In the genomic region with DNA sequence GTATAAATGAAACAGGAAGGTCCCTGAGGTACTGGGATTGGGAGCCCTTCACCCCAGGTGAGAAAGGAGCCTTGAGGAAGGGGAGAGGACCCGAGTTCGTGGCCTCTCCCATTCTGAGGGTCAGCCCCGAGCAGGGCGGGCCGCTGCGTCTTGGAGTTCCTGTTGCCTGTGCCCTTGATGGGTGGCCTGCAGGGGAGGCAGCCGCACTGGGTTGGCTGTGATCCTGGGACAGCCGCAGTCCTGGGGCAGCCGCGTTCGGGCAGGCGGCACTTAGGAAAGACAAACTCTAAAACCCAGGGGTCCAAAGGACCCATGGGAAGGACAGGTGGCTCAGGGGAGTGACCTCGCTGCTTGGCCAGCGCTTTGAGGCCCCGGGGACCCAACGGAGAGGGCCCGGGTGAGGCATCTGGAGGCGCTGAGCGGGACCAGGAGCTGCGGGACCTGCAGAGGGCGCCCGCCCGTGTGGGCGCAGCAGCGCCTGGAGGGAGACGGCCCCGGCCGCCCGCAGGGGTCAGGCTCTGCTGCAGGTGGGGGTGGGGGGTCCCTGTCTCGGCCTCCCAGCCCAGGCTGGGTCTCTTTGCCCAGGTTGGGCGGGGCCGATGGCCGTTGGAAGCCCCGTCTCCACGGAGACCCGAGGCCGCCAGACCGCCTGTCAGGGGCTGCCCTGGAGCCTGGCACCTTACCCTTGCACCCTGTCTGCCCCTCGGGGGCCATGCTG, we compare ENCODE assay signal across 8 cellular contexts.
DNase-seq lines count a peak whose midpoint lies in the region; ATAC-seq and TF ChIP-seq lines count a peak whose summit lies in the region.

No MANE protein-coding gene starts in this region.

- DNase-seq in GM06990 (ENCODE audit: extremely low read depth, insufficient read length) (no peak), RWPE1 (ENCODE audit: low spot score) (no peak), cardiac fibroblast (ENCODE audit: low read depth in 2 of 2) (peak; percentile 29 to 43), left lung (no peak), stomach (peak; percentile 56), NCI-H2171 (lab: John Stamatoyannopoulos, UW) (no peak), NCI-H2171 treated with DMSO at 0.1 percent for 48 hours (lab: John Stamatoyannopoulos, UW) (no peak)

- POLR2A ChIA-PET in RWPE1 (lab: Yijun Ruan, JAX; ENCODE audit: low non-redundant PET): no interaction called here

- TF ChIP-seq CTCF in GM06990 (IDR thresholded peaks at IDR 0.05; ENCODE audit: insufficient read depth, low read length, poor library complexity, severe bottlenecking) (peak; percentile 58), RWPE1 (conservative IDR thresholded peaks at IDR 0.05; ENCODE audit: low read depth) (peak; percentile 40), cardiac fibroblast (IDR thresholded peaks at IDR 0.05; ENCODE audit: low read depth, low read length) (peak; percentile 50), left lung (IDR thresholded peaks at IDR 0.05) (peak in 1 of 2 donors; percentile 41), stomach (IDR thresholded peaks at IDR 0.05) (peak in 4 of 7 experiments; percentile 35 to 62 (median 42))

- ATAC-seq in left lung (peak; percentile 96), HG03135 (IDR thresholded peaks at IDR 0.05; ENCODE audit: unreplicated experiment) (no peak)

- H3K4me3 ChIP-seq in GM06990 (replicated peaks; ENCODE audit: low read depth, low read length) (no peak overlapping the region), cardiac fibroblast (replicated peaks in 1 of 2; ENCODE audit: low read depth in 2 of 2, low read length in 2 of 2) (peak overlapping the region in 1 of 2 donors; percentile 11), left lung (peak overlapping the region in 1 of 2 donors; percentile 11), stomach (peak overlapping the region; percentile 37 to 54 (median 40))

- H3K4me1 ChIP-seq in left lung: peaks cover 3 to 12% of the 10 kb centered on the region in 2 donors
- H3K4me1 ChIP-seq in stomach: peaks cover 0 to 20% (median 13%) of the 10 kb centered on the region in 4 donors

- intact Hi-C loops in left lung (cut with DNase I) (no loop called here), stomach (cut with DNase I; ENCODE audit: low total_unique reads) (no loop called here)

- H3K36me3 ChIP-seq in GM06990 (ENCODE audit: control insufficient read depth, insufficient read depth, low read length) (no peaks in the 10 kb centered on the region), left lung (no peaks in the 10 kb centered on the region), stomach (no peaks in the 10 kb centered on the region)

- CTCF ChIA-PET in RWPE1 (lab: Yijun Ruan, JAX): interaction anchor here (0.6 kb wide), 1 partner anchor 31 kb away, joined by 7 read pairs; no protein-coding TSS in a partner anchor

- H3K9me3 ChIP-seq in left lung (no peaks in the 10 kb centered on the region), stomach (no peaks in the 10 kb centered on the region)

- no peak overlapping the region for H3K27ac ChIP-seq in RWPE1
- H3K27ac ChIP-seq in left lung: no peak overlapping the region
- no peak overlapping the region for H3K27ac ChIP-seq in stomach

- 4 to 50% (median 9%) methylated on average over 11 to 39 of the region's 39 CpGs for WGBS in stomach, 5 donors

- no peak for TF ChIP-seq POLR2A in stomach (IDR thresholded peaks at IDR 0.05)

- TF ChIP-seq EP300 in stomach (IDR thresholded peaks at IDR 0.05): no peak

- H3K27me3 ChIP-seq in GM06990 (replicated peaks; ENCODE audit: control insufficient read depth, insufficient read depth, low read length) (no peaks in the 10 kb centered on the region; the same call in 1 of the 2 replicates), left lung (peaks cover 0 to 13% of the 10 kb centered on the region in 2 donors), stomach (peaks cover 0 to 21% (median 5%) of the 10 kb centered on the region in 3 donors)

Comparison
In these comparisons a context has a peak if more than half of its experiments do, and no peak if none do; other contexts are left out.
1. DNase-seq: peak in cardiac fibroblast (2 of 2) and stomach (single experiment); none in GM06990 (single experiment), RWPE1 (single experiment), left lung (0 of 2), NCI-H2171 (single experiment) and NCI-H2171 treated with DMSO at 0.1 percent for 48 hours (single experiment).